ENCODE assay signal across 9 cellular contexts in genomic region chr4:119026662-119027444, GRCh38.
DNase-seq lines count a peak whose midpoint lies in the region; ATAC-seq, FAIRE-seq and TF ChIP-seq lines count a peak whose summit lies in the region.
"Had no signal": no experiment of that assay in that cellular context is flagged by ENCODE, and none has a peak within 500 bp of the region (broad histone marks: within the 10 kb centered on the region; RNA-seq: fewer than 3 reads in every experiment).

No MANE protein-coding gene starts in this region.

- H3K36me3 ChIP-seq in endodermal cell (ENCODE audit: control insufficient read depth, insufficient read depth, low read length) (no peaks in the 10 kb centered on the region), tibial nerve (peaks cover 0 to 22% (median 0%) of the 10 kb centered on the region in 3 donors)

- no peak overlapping the region for H3K4me3 Mint-ChIP-seq in endodermal cell
- H3K4me3 Mint-ChIP-seq: activated B cell treated with CpG ODN at 0.5 μM for 24 hours had no signal

- WGBS in endodermal cell (ENCODE audit: insufficient coverage in 1 of 2, insufficient read length in 1 of 2), 2 experiments, result 90 to 96% methylated on average over 16 to 22 of the region's 22 CpGs
- WGBS in tibial nerve, 2 donors, result 65 to 70% methylated on average over 22 of the region's 22 CpGs

- no peaks in the 10 kb centered on the region for H3K9me3 ChIP-seq in endodermal cell (ENCODE audit: control insufficient read depth, low read length)
- H3K9me3 ChIP-seq in tibial nerve, result no peaks in the 10 kb centered on the region

- H3K27ac Mint-ChIP-seq in endodermal cell, result no peak overlapping the region
- H3K27ac Mint-ChIP-seq: activated B cell treated with CpG ODN at 0.5 μM for 24 hours had no signal

- TF ChIP-seq EP300 in tibial nerve (IDR thresholded peaks at IDR 0.05), result peak in 1 of 2 donors; percentile 77

- H3K4me1 Mint-ChIP-seq in endodermal cell, result no peaks in the 10 kb centered on the region
- H3K4me1 Mint-ChIP-seq: activated B cell treated with CpG ODN at 0.5 μM for 24 hours had no signal

- no peaks in the 10 kb centered on the region for H3K36me3 Mint-ChIP-seq in endodermal cell (ENCODE audit: low read depth)

- H3K27me3 ChIP-seq in endodermal cell (ENCODE audit: control insufficient read depth, insufficient read depth, low read length, poor library complexity, severe bottlenecking), result no peaks in the 10 kb centered on the region
- no peaks in the 10 kb centered on the region for H3K27me3 ChIP-seq in tibial nerve

- no peak overlapping the region for H3K9ac ChIP-seq in endodermal cell (ENCODE audit: extremely low read depth, low read length, poor library complexity, severe bottlenecking)

- H3K4me1 ChIP-seq in endodermal cell (ENCODE audit: control insufficient read depth, insufficient read depth, low read length) (no peaks in the 10 kb centered on the region), tibial nerve (peaks cover 0 to 33% (median 0%) of the 10 kb centered on the region in 4 donors)

- H3K27me3 Mint-ChIP-seq in endodermal cell (ENCODE audit: insufficient read depth), result no peaks in the 10 kb centered on the region

- no peak for ATAC-seq in HG03108 (IDR thresholded peaks at IDR 0.05; ENCODE audit: unreplicated experiment)

- no peak overlapping the region for H3K27ac ChIP-seq in endodermal cell (ENCODE audit: low read depth, low read length)
- H3K27ac ChIP-seq in tibial nerve, result peak overlapping the region; percentile 74 to 88 (median 85)

- DNase-seq in NB4 (ENCODE audit: low read depth) (peak; percentile 10), endodermal cell (peak; percentile 63), mucosa of gallbladder (ENCODE audit: low spot score) (peak; percentile 36), tibial nerve (ENCODE audit: low spot score in 2 of 2) (peak in 1 of 2 donors; percentile 61), NCI-H1105 (lab: John Stamatoyannopoulos, UW) (no peak), urothelium cell line (ENCODE audit: low spot score) (no peak), NCI-H187 treated with DMSO at 0.1 percent for 48 hours (lab: John Stamatoyannopoulos, UW) (no peak)
- DNase-seq: activated B cell treated with CpG ODN at 0.5 μM for 24 hours had no signal

- no peak for TF ChIP-seq CTCF in NB4 (IDR thresholded peaks at IDR 0.05; ENCODE audit: low read depth, low read length)
- no peak for TF ChIP-seq CTCF in endodermal cell (conservative IDR thresholded peaks at IDR 0.05)
- TF ChIP-seq CTCF in tibial nerve (IDR thresholded peaks at IDR 0.05), result no peak

- no peaks in the 10 kb centered on the region for H3K9me3 Mint-ChIP-seq in endodermal cell
- H3K9me3 Mint-ChIP-seq: activated B cell treated with CpG ODN at 0.5 μM for 24 hours had no signal

- H3K4me3 ChIP-seq in NB4 (ENCODE audit: low read depth, low read length) (no peak overlapping the region), endodermal cell (ENCODE audit: low read length) (no peak overlapping the region), tibial nerve (peak overlapping the region; percentile 20 to 50 (median 22))

- no peak for FAIRE-seq in urothelium cell line (lab: Jason Lieb, UNC)

- TF ChIP-seq POLR2A in NB4 (IDR thresholded peaks at IDR 0.05; ENCODE audit: extremely low read depth, insufficient read length), result no peak
- peak in 1 of 2 donors; percentile 47 for TF ChIP-seq POLR2A in tibial nerve (IDR thresholded peaks at IDR 0.05)

Comparison
In these comparisons a context has a peak if more than half of its experiments do, and no peak if none do; other contexts are left out.
1. DNase-seq: peak in NB4 (single experiment), endodermal cell (single experiment) and mucosa of gallbladder (single experiment); none in NCI-H1105 (single experiment), urothelium cell line (single experiment) and NCI-H187 treated with DMSO at 0.1 percent for 48 hours (single experiment).
2. H3K4me3 ChIP-seq: peak in tibial nerve (4 of 4); none in NB4 (single experiment) and endodermal cell (single experiment).